Comparison of ENCODE assay signal across 14 cellular contexts in the genomic region with DNA sequence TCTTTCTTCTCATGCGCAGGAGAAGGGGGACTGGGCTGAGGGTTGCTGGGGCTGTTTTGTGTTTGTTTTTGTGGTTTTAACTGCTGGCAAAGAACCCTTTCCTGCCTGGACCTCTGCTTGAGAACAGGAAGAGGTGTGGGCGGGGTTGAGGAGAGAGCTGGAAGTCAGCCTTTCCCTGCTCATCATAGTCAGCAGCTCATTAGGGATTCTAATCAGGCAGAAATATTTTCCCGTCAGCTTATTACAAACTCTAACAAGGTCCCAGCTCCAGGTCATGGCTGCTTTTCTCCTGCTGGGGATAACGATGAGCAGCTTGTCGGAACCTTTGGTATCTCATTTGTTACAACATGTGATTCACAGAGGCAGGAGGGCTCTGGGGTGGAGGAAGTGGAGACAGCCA.
A peak's percentile ranks its signal among the peaks of the same experiment; 100 is the strongest.
DNase-seq lines count a peak whose midpoint lies in the region; ATAC-seq and TF ChIP-seq lines count a peak whose summit lies in the region.
"Had no signal": no experiment of that assay in that cellular context is flagged by ENCODE, and none has a peak within 500 bp of the region (broad histone marks: within the 10 kb centered on the region; RNA-seq: fewer than 3 reads in every experiment).

No MANE protein-coding gene starts in this region.

- H3K27me3 Mint-ChIP-seq in osteocyte (ENCODE audit: unreplicated experiment), result peaks cover 4% of the 10 kb centered on the region

- H3K4me3 ChIP-seq in cardiac fibroblast (replicated peaks in 1 of 2; ENCODE audit: low read depth in 2 of 2, low read length in 2 of 2), result no peak overlapping the region
- H3K4me3 ChIP-seq in upper lobe of right lung, result no peak overlapping the region
- H3K4me3 ChIP-seq: skin epidermis, stomach had no signal

- no peaks in the 10 kb centered on the region for H3K27me3 ChIP-seq in upper lobe of right lung

- no peaks in the 10 kb centered on the region for H3K9me3 Mint-ChIP-seq in osteocyte (ENCODE audit: unreplicated experiment)
- H3K9me3 Mint-ChIP-seq: CD8-positive, alpha-beta T cell had no signal

- intact Hi-C loops in upper lobe of right lung (cut with DNase I), result no loop called here

- no peaks in the 10 kb centered on the region for H3K36me3 Mint-ChIP-seq in osteocyte (ENCODE audit: unreplicated experiment)
- H3K36me3 Mint-ChIP-seq: CD8-positive, alpha-beta T cell had no signal

- no peaks in the 10 kb centered on the region for H3K36me3 ChIP-seq in upper lobe of right lung
- H3K36me3 ChIP-seq: stomach had no signal

- no peak overlapping the region for H3K27ac ChIP-seq in upper lobe of right lung
- H3K27ac ChIP-seq: skin epidermis, stomach had no signal

- H3K4me3 Mint-ChIP-seq in osteocyte (ENCODE audit: unreplicated experiment), result no peak overlapping the region
- H3K4me3 Mint-ChIP-seq: CD8-positive, alpha-beta T cell had no signal

- TF ChIP-seq CTCF in cardiac fibroblast (IDR thresholded peaks at IDR 0.05; ENCODE audit: low read depth, low read length) (no peak), osteocyte (IDR thresholded peaks at IDR 0.05) (no peak), upper lobe of right lung (IDR thresholded peaks at IDR 0.05) (no peak)

- H3K4me1 Mint-ChIP-seq in osteocyte (ENCODE audit: unreplicated experiment), result peaks cover 2% of the 10 kb centered on the region

- H3K4me1 ChIP-seq in upper lobe of right lung, result no peaks in the 10 kb centered on the region

- H3K9me3 ChIP-seq in upper lobe of right lung, result no peaks in the 10 kb centered on the region
- H3K9me3 ChIP-seq: stomach had no signal

- ATAC-seq in upper lobe of right lung, result no peak
- ATAC-seq: CD8-positive, alpha-beta T cell had no signal

- H3K27ac Mint-ChIP-seq in osteocyte (ENCODE audit: unreplicated experiment), result no peak overlapping the region
- H3K27ac Mint-ChIP-seq: CD8-positive, alpha-beta T cell; IgD-negative memory B cell had no signal

- DNase-seq in EH (ENCODE audit: low read depth) (peak; percentile 7), NCI-H1694 (lab: John Stamatoyannopoulos, UW) (peak; percentile 94), cardiac fibroblast (ENCODE audit: low read depth in 2 of 2) (peak; percentile 18 to 32), osteocyte (ENCODE audit: extremely low spot score, unreplicated experiment) (peak; percentile 40), NCI-H2227 (lab: John Stamatoyannopoulos, UW; ENCODE audit: unreplicated experiment) (no peak), upper lobe of right lung (no peak), NOMO-1 (lab: John Stamatoyannopoulos, UW; ENCODE audit: unreplicated experiment in 2 of 2) (no peak)
- DNase-seq: activated CD4-positive, CD25-positive, alpha-beta regulatory T cell treated with anti-CD3 and anti-CD28 coated beads, Interleukin-2, amount 50 U/mL, for 72 hours; CD8-positive, alpha-beta T cell; foreskin melanocyte; NCI-H1930; stomach had no signal

Comparison
In these comparisons a context has a peak if more than half of its experiments do, and no peak if none do; other contexts are left out.
1. DNase-seq: peak in EH (single experiment), NCI-H1694 (single experiment), cardiac fibroblast (2 of 2) and osteocyte (single experiment); none in NCI-H2227 (single experiment), upper lobe of right lung (single experiment) and NOMO-1 (0 of 2).